12 cellular contexts compared by ENCODE assay signal in genomic region chr17:52147431-52147830, GRCh38. TPM values are rescaled to one million over a fixed set of nuclear protein-coding genes. Genes with fewer than 3 reads are reported as not detected.
DNase-seq lines count a peak whose midpoint lies in the region; ATAC-seq, FAIRE-seq and TF ChIP-seq lines count a peak whose summit lies in the region.
"Had no signal": no experiment of that assay in that cellular context is flagged by ENCODE, and none has a peak within 500 bp of the region (broad histone marks: within the 10 kb centered on the region; RNA-seq: fewer than 3 reads in every experiment).

No MANE protein-coding gene starts in this region.

- intact Hi-C loops in kidney (cut with DNase I) = no loop called here

- H3K4me1 Mint-ChIP-seq in T-helper 1 cell treated with Interleukin-12 subunit alpha and Interleukin-12 subunit beta and Interleukin-4 antibody, amounts not matched to agents 30 μg/mL and 1 μg/mL, for 36 hours (ENCODE audit: low read depth) = no peaks in the 10 kb centered on the region
- H3K4me1 Mint-ChIP-seq: brain had no signal

- H3K36me3 Mint-ChIP-seq in T-helper 1 cell treated with Interleukin-12 subunit alpha and Interleukin-12 subunit beta and Interleukin-4 antibody, amounts not matched to agents 30 μg/mL and 1 μg/mL, for 36 hours (ENCODE audit: low read depth) = no peaks in the 10 kb centered on the region
- H3K36me3 Mint-ChIP-seq: brain had no signal

- H3K9me3 ChIP-seq in kidney (ENCODE audit: control insufficient read depth in 1 of 2, low read length in 2 of 2) = no peaks in the 10 kb centered on the region
- H3K9me3 ChIP-seq: vagina had no signal

- peak overlapping the region; percentile 41 for H3K27ac Mint-ChIP-seq in T-helper 1 cell treated with Interleukin-12 subunit alpha and Interleukin-12 subunit beta and Interleukin-4 antibody, amounts not matched to agents 30 μg/mL and 1 μg/mL, for 36 hours
- H3K27ac Mint-ChIP-seq: brain had no signal

- peak; percentile 62 for ATAC-seq in GM21717 (IDR thresholded peaks at IDR 0.05; ENCODE audit: unreplicated experiment)
- no peak for ATAC-seq in HG03571 (IDR thresholded peaks at IDR 0.05; ENCODE audit: unreplicated experiment)
- ATAC-seq in HG02759 (IDR thresholded peaks at IDR 0.05; ENCODE audit: unreplicated experiment) = no peak
- ATAC-seq: left colon had no signal

- no peak for FAIRE-seq in kidney (lab: Jason Lieb, UNC)
- FAIRE-seq in HTR-8/SVneo (lab: Jason Lieb, UNC) = no peak

- no peaks in the 10 kb centered on the region for H3K9me3 Mint-ChIP-seq in T-helper 1 cell treated with Interleukin-12 subunit alpha and Interleukin-12 subunit beta and Interleukin-4 antibody, amounts not matched to agents 30 μg/mL and 1 μg/mL, for 36 hours

- H3K4me1 ChIP-seq in kidney (ENCODE audit: control insufficient read depth in 1 of 2, insufficient read depth in 1 of 2, low read depth in 1 of 2, low read length in 2 of 2) = peaks cover 0 to 8% of the 10 kb centered on the region in 2 donors
- H3K4me1 ChIP-seq: vagina had no signal

- no peak overlapping the region for H3K9ac ChIP-seq in kidney (ENCODE audit: low read length in 2 of 2)

- DNase-seq in T-helper 1 cell = no peak
- peak; percentile 54 for DNase-seq in MV-4-11 (lab: John Stamatoyannopoulos, UW)
- DNase-seq in kidney = no peak
- DNase-seq in HTR-8/SVneo (ENCODE audit: insufficient read length, low spot score) = no peak
- DNase-seq: left colon; stimulated activated CD4-positive, alpha-beta T cell treated with anti-CD3 and anti-CD28 coated beads, Interleukin-2, amount 100 ng/mL, for 24 hours had no signal

- H3K27ac ChIP-seq in kidney (ENCODE audit: low read depth in 2 of 2, low read length in 2 of 2) = peak overlapping the region; percentile 76 to 80
- H3K27ac ChIP-seq: vagina had no signal

- no peak overlapping the region for H3K4me3 ChIP-seq in kidney (ENCODE audit: low read length in 2 of 2)
- H3K4me3 ChIP-seq: vagina had no signal

- H3K4me3 Mint-ChIP-seq in T-helper 1 cell treated with Interleukin-12 subunit alpha and Interleukin-12 subunit beta and Interleukin-4 antibody, amounts not matched to agents 30 μg/mL and 1 μg/mL, for 36 hours = no peak overlapping the region
- H3K4me3 Mint-ChIP-seq: brain had no signal

- H3K36me3 ChIP-seq in kidney (ENCODE audit: control insufficient read depth in 1 of 2, insufficient read depth in 2 of 2, low read length in 2 of 2) = no peaks in the 10 kb centered on the region
- H3K36me3 ChIP-seq: vagina had no signal

- H3K27me3 Mint-ChIP-seq in T-helper 1 cell treated with Interleukin-12 subunit alpha and Interleukin-12 subunit beta and Interleukin-4 antibody, amounts not matched to agents 30 μg/mL and 1 μg/mL, for 36 hours (ENCODE audit: low read depth) = no peaks in the 10 kb centered on the region

- no peak for TF ChIP-seq CTCF in kidney (IDR thresholded peaks at IDR 0.05; ENCODE audit: borderline replicate concordance, extremely low read depth, insufficient read depth)

RNA-seq across cellular contexts. Expression of gene CA10, which starts 11.1 kb away (rescaled TPM):
- total RNA-seq in kidney = 3.7 TPM
- polyA plus RNA-seq in kidney (ENCODE audit: insufficient read depth, low read depth, low replicate concordance) = 9.8 TPM
- total RNA-seq: left colon had no signal
